ENCODE assay signal across 10 cellular contexts in the genomic region with DNA sequence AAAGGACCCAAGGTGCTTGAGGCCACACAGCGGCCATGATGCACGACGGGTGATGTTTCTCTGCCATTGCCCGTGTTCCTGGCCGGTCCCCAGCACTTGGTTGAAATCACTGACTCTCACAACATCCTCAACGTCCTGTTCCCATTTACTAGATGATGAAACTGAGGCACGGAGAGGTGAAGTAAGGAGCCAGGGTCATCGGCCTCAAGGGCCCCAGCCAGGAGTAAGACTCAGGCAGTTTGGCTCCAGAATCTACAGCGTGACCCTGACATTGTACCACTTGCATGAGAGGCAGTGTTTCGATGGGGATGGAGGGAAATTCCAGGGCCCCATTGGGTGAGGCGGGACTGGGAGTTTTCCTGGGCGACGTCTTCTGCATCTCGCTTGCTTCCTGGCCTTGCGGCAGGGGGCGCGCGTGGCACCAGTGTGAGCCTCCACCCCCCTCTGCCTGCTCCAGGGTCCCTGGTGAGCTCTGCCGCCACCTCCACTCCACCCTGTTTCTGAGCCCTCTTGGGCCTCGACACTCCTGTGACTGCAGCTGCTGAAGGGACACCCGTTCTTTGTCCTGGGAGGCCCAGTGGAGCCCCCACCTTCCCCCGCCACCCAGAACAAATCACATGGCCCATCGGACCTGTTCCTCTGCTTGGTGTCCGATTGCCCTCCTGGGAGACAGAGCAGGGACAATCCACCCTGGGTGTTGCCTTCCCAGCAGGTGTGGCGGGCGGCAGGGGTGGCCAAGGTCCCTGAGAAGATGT.
DNase-seq lines count a peak whose midpoint lies in the region; ATAC-seq and TF ChIP-seq lines count a peak whose summit lies in the region.
"Had no signal": no experiment of that assay in that cellular context is flagged by ENCODE, and none has a peak within 500 bp of the region (broad histone marks: within the 10 kb centered on the region; RNA-seq: fewer than 3 reads in every experiment).

No MANE protein-coding gene starts in this region.

- peaks cover 14% of the 10 kb centered on the region for H3K27me3 Mint-ChIP-seq in glutamatergic neuron (ENCODE audit: unreplicated experiment)

- no peak for DNase-seq in Right ventricle myocardium inferior (ENCODE audit: missing footprints)
- DNase-seq in cardiac septum (ENCODE audit: low spot score), result no peak
- peak; percentile 51 for DNase-seq in NCI-H510A treated with DMSO at 0.1 percent for 48 hours (lab: John Stamatoyannopoulos, UW)
- peak; percentile 61 for DNase-seq in glutamatergic neuron
- DNase-seq in thoracic aorta (ENCODE audit: low spot score), result no peak
- DNase-seq in T-helper 9 cell, result no peak
- DNase-seq in activated CD4-positive, alpha-beta T cell treated with anti-CD3 and anti-CD28 coated beads for 1 hour, result no peak
- DNase-seq: DND-41; stimulated activated CD8-positive, alpha-beta memory T cell treated with anti-CD3 and anti-CD28 coated beads, Interleukin-4, amount 100 ng/mL, for 48 hours had no signal

- peaks cover 16% of the 10 kb centered on the region for H3K9me3 Mint-ChIP-seq in glutamatergic neuron (ENCODE audit: unreplicated experiment)

- peak overlapping the region; percentile 46 for H3K4me3 Mint-ChIP-seq in glutamatergic neuron (ENCODE audit: unreplicated experiment)

- H3K4me1 Mint-ChIP-seq in glutamatergic neuron (ENCODE audit: low read depth, unreplicated experiment), result peaks cover 35% of the 10 kb centered on the region

- no peaks in the 10 kb centered on the region for H3K36me3 Mint-ChIP-seq in glutamatergic neuron (ENCODE audit: unreplicated experiment)

- ATAC-seq in Right ventricle myocardium inferior (peak; percentile 37), thoracic aorta (ENCODE audit: insufficient number of reproducible peaks, low FRiP score, low read depth) (no peak), HG03175 (IDR thresholded peaks at IDR 0.05; ENCODE audit: unreplicated experiment) (no peak)

- no peaks in the 10 kb centered on the region for H3K36me3 ChIP-seq in thoracic aorta

- H3K4me1 ChIP-seq in thoracic aorta (ENCODE audit: control insufficient read depth in 1 of 2, low read depth in 2 of 2), result peaks cover 0 to 4% of the 10 kb centered on the region in 2 donors

- no peaks in the 10 kb centered on the region for H3K9me3 ChIP-seq in thoracic aorta

- no peak for TF ChIP-seq CTCF in glutamatergic neuron (IDR thresholded peaks at IDR 0.05; ENCODE audit: partially characterized antibody, unreplicated experiment)
- TF ChIP-seq CTCF in thoracic aorta (IDR thresholded peaks at IDR 0.05), result peak; percentile 27

- no peaks in the 10 kb centered on the region for H3K27me3 ChIP-seq in thoracic aorta (replicated peaks; ENCODE audit: insufficient read depth)

- no peak overlapping the region for H3K27ac ChIP-seq in thoracic aorta

- no peak overlapping the region for H3K4me3 ChIP-seq in thoracic aorta

- intact Hi-C loops in Right ventricle myocardium inferior (cut with DNase I) (no loop called here), cardiac septum (cut with DNase I) (no loop called here)

- H3K27ac Mint-ChIP-seq in glutamatergic neuron (ENCODE audit: unreplicated experiment), result peak overlapping the region; percentile 92

Comparison
In these comparisons a context has a peak if more than half of its experiments do, and no peak if none do; other contexts are left out.
1. DNase-seq: peak in NCI-H510A treated with DMSO at 0.1 percent for 48 hours (single experiment) and glutamatergic neuron (single experiment); none in Right ventricle myocardium inferior (single experiment), cardiac septum (single experiment), thoracic aorta (single experiment), T-helper 9 cell (single experiment) and activated CD4-positive, alpha-beta T cell treated with anti-CD3 and anti-CD28 coated beads for 1 hour (single experiment).